In the genomic region with DNA sequence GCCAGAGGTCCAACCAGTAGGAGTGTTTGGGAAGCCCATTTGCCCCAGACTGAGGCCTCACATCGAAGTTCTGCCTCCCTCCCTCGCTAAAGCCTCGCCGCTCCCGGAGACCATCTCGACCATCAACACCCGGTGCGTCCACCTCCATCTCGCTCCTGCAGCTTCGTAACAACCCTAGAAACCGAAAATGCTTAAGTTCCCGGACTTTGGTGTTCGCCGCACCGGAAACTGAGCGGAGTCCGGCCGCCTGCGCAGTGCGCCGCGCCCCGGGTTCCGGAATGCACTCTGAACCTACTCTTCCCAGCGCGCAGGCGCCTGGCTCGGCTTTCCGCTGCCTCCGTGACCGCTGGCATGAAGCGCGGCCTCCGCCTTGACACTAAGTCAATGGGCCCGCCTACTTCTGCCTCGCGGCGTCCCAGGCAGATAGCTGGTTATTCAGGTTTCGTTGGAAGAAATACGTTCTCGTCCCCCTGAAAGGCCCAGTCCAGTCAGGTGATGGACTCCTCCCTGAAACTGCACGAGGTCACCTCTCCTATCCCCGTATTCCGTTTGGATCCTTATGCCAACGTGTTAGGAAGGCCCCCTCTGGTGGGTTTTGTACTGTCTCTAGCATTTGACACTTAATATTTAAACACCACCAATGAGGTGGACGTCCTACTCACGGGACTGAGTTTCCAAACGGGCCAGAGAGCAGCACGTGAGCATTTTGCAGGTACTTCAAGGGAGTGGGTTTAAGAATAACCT, we compare ENCODE assay signal across 1 cellular context.
TF ChIP-seq lines count a peak whose summit lies in the region.

No MANE protein-coding gene starts in this region.

TF ChIP-seq in HepG2, 621 proteins besides CTCF, POLR2A, EP300 and RAD21 (continued from another document and continues in another):
- no peak; the same call in 1 of the 2 replicates for TF ChIP-seq ZBTB21 (CRISPR knock-in tag; IDR thresholded peaks at IDR 0.05)
- TF ChIP-seq MYC (CRISPR knock-in tag; IDR thresholded peaks at IDR 0.05; ENCODE audit: borderline replicate concordance), result peak; percentile 87
- TF ChIP-seq, protein P1, sequence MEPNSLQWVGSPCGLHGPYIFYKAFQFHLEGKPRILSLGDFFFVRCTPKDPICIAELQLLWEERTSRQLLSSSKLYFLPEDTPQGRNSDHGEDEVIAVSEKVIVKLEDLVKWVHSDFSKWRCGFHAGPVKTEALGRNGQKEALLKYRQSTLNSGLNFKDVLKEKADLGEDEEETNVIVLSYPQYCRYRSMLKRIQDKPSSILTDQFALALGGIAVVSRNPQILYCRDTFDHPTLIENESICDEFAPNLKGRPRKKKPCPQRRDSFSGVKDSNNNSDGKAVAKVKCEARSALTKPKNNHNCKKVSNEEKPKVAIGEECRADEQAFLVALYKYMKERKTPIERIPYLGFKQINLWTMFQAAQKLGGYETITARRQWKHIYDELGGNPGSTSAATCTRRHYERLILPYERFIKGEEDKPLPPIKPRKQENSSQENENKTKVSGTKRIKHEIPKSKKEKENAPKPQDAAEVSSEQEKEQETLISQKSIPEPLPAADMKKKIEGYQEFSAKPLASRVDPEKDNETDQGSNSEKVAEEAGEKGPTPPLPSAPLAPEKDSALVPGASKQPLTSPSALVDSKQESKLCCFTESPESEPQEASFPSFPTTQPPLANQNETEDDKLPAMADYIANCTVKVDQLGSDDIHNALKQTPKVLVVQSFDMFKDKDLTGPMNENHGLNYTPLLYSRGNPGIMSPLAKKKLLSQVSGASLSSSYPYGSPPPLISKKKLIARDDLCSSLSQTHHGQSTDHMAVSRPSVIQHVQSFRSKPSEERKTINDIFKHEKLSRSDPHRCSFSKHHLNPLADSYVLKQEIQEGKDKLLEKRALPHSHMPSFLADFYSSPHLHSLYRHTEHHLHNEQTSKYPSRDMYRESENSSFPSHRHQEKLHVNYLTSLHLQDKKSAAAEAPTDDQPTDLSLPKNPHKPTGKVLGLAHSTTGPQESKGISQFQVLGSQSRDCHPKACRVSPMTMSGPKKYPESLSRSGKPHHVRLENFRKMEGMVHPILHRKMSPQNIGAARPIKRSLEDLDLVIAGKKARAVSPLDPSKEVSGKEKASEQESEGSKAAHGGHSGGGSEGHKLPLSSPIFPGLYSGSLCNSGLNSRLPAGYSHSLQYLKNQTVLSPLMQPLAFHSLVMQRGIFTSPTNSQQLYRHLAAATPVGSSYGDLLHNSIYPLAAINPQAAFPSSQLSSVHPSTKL (CRISPR knock-in tag; IDR thresholded peaks at IDR 0.05), result peak; percentile 67
- TF ChIP-seq ZNF24 (IDR thresholded peaks at IDR 0.05), result no peak
- no peak for TF ChIP-seq HMG20A (CRISPR knock-in tag; IDR thresholded peaks at IDR 0.05; ENCODE audit: borderline replicate concordance)
- TF ChIP-seq ZNF879 (CRISPR knock-in tag; IDR thresholded peaks at IDR 0.05), result peak; percentile 76; the same call in 1 of the 2 replicates
- no peak for TF ChIP-seq ZNF484 (CRISPR knock-in tag; IDR thresholded peaks at IDR 0.05; ENCODE audit: borderline replicate concordance, low read depth)
- TF ChIP-seq, protein P2, sequence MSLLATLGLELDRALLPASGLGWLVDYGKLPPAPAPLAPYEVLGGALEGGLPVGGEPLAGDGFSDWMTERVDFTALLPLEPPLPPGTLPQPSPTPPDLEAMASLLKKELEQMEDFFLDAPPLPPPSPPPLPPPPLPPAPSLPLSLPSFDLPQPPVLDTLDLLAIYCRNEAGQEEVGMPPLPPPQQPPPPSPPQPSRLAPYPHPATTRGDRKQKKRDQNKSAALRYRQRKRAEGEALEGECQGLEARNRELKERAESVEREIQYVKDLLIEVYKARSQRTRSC (CRISPR knock-in tag; IDR thresholded peaks at IDR 0.05; ENCODE audit: low read depth), result peak; percentile 77; the same call in 1 of the 2 replicates
- no peak for TF ChIP-seq PAF1 (CRISPR knock-in tag; IDR thresholded peaks at IDR 0.05)
- no peak for TF ChIP-seq SMAD9 (CRISPR knock-in tag; IDR thresholded peaks at IDR 0.05)
- TF ChIP-seq TAF1 (CRISPR knock-in tag; IDR thresholded peaks at IDR 0.05), result peak; percentile 79; the same call in 1 of the 2 replicates
- TF ChIP-seq, protein P3, sequence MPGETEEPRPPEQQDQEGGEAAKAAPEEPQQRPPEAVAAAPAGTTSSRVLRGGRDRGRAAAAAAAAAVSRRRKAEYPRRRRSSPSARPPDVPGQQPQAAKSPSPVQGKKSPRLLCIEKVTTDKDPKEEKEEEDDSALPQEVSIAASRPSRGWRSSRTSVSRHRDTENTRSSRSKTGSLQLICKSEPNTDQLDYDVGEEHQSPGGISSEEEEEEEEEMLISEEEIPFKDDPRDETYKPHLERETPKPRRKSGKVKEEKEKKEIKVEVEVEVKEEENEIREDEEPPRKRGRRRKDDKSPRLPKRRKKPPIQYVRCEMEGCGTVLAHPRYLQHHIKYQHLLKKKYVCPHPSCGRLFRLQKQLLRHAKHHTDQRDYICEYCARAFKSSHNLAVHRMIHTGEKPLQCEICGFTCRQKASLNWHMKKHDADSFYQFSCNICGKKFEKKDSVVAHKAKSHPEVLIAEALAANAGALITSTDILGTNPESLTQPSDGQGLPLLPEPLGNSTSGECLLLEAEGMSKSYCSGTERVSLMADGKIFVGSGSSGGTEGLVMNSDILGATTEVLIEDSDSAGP (CRISPR knock-in tag; IDR thresholded peaks at IDR 0.05; ENCODE audit: borderline replicate concordance), result peak; percentile 90
- TF ChIP-seq, protein P4, sequence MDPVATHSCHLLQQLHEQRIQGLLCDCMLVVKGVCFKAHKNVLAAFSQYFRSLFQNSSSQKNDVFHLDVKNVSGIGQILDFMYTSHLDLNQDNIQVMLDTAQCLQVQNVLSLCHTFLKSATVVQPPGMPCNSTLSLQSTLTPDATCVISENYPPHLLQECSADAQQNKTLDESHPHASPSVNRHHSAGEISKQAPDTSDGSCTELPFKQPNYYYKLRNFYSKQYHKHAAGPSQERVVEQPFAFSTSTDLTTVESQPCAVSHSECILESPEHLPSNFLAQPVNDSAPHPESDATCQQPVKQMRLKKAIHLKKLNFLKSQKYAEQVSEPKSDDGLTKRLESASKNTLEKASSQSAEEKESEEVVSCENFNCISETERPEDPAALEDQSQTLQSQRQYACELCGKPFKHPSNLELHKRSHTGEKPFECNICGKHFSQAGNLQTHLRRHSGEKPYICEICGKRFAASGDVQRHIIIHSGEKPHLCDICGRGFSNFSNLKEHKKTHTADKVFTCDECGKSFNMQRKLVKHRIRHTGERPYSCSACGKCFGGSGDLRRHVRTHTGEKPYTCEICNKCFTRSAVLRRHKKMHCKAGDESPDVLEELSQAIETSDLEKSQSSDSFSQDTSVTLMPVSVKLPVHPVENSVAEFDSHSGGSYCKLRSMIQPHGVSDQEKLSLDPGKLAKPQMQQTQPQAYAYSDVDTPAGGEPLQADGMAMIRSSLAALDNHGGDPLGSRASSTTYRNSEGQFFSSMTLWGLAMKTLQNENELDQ (CRISPR knock-in tag; IDR thresholded peaks at IDR 0.05; ENCODE audit: borderline replicate concordance), result no peak
- TF ChIP-seq, protein P5, sequence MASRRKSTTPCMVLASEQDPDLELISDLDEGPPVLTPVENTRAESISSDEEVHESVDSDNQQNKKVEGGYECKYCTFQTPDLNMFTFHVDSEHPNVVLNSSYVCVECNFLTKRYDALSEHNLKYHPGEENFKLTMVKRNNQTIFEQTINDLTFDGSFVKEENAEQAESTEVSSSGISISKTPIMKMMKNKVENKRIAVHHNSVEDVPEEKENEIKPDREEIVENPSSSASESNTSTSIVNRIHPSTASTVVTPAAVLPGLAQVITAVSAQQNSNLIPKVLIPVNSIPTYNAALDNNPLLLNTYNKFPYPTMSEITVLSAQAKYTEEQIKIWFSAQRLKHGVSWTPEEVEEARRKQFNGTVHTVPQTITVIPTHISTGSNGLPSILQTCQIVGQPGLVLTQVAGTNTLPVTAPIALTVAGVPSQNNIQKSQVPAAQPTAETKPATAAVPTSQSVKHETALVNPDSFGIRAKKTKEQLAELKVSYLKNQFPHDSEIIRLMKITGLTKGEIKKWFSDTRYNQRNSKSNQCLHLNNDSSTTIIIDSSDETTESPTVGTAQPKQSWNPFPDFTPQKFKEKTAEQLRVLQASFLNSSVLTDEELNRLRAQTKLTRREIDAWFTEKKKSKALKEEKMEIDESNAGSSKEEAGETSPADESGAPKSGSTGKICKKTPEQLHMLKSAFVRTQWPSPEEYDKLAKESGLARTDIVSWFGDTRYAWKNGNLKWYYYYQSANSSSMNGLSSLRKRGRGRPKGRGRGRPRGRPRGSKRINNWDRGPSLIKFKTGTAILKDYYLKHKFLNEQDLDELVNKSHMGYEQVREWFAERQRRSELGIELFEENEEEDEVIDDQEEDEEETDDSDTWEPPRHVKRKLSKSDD (CRISPR knock-in tag; IDR thresholded peaks at IDR 0.05; ENCODE audit: low read depth), result peak; percentile 80
- TF ChIP-seq HMGA1 (CRISPR knock-in tag; conservative IDR thresholded peaks at IDR 0.05), result no peak
- TF ChIP-seq, protein P6, sequence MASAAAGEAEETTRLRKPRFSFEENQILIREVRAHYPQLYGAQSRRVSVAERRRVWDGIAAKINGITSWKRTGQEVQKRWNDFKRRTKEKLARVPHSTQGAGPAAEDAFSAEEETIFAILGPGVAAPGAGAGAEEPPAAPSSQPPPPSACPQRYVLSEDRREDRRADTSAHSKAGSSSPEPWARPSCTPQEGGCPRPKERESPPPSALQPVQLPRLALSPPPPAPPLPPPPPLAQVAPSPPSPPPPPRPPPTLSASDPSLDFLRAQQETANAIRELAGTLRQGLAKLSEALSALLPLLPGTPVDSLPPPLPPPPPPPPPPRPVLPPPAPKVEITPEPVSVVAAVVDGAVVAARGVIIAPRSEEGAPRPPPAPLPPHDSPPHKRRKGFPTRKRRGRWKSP (CRISPR knock-in tag; IDR thresholded peaks at IDR 0.05), result peak; percentile 80
- 0 out of 2 replicates have a peak, but pooled peaks have one; percentile 47 for TF ChIP-seq ZNF550 (CRISPR knock-in tag; IDR thresholded peaks at IDR 0.05; ENCODE audit: borderline replicate concordance)
- peak; percentile 98 for TF ChIP-seq ZMAT3 (CRISPR knock-in tag; conservative IDR thresholded peaks at IDR 0.05)
- TF ChIP-seq KLF15 (CRISPR knock-in tag; IDR thresholded peaks at IDR 0.05; ENCODE audit: borderline replicate concordance), result no peak
- peak; percentile 85 for TF ChIP-seq ZSCAN31 (CRISPR knock-in tag; IDR thresholded peaks at IDR 0.05; ENCODE audit: low read depth)
- no peak for TF ChIP-seq RBM39 (IDR thresholded peaks at IDR 0.05; ENCODE audit: low read depth, low read length, poor library complexity, severe bottlenecking)
- TF ChIP-seq, protein P7, sequence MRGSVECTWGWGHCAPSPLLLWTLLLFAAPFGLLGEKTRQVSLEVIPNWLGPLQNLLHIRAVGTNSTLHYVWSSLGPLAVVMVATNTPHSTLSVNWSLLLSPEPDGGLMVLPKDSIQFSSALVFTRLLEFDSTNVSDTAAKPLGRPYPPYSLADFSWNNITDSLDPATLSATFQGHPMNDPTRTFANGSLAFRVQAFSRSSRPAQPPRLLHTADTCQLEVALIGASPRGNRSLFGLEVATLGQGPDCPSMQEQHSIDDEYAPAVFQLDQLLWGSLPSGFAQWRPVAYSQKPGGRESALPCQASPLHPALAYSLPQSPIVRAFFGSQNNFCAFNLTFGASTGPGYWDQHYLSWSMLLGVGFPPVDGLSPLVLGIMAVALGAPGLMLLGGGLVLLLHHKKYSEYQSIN (CRISPR knock-in tag; IDR thresholded peaks at IDR 0.05; ENCODE audit: borderline replicate concordance), result no peak
- TF ChIP-seq STAG1 (CRISPR knock-in tag; IDR thresholded peaks at IDR 0.05), result peak; percentile 15; the same call in 1 of the 2 replicates
- 0 out of 2 replicates have a peak, but pooled peaks have one; percentile 49 for TF ChIP-seq ZFP90 (CRISPR knock-in tag; IDR thresholded peaks at IDR 0.05; ENCODE audit: borderline replicate concordance)
- TF ChIP-seq PCBP1 (IDR thresholded peaks at IDR 0.05; ENCODE audit: borderline replicate concordance, low read depth, low read length), result 0 out of 2 replicates have a peak, but pooled peaks have one; percentile 34
- TF ChIP-seq, protein P8, sequence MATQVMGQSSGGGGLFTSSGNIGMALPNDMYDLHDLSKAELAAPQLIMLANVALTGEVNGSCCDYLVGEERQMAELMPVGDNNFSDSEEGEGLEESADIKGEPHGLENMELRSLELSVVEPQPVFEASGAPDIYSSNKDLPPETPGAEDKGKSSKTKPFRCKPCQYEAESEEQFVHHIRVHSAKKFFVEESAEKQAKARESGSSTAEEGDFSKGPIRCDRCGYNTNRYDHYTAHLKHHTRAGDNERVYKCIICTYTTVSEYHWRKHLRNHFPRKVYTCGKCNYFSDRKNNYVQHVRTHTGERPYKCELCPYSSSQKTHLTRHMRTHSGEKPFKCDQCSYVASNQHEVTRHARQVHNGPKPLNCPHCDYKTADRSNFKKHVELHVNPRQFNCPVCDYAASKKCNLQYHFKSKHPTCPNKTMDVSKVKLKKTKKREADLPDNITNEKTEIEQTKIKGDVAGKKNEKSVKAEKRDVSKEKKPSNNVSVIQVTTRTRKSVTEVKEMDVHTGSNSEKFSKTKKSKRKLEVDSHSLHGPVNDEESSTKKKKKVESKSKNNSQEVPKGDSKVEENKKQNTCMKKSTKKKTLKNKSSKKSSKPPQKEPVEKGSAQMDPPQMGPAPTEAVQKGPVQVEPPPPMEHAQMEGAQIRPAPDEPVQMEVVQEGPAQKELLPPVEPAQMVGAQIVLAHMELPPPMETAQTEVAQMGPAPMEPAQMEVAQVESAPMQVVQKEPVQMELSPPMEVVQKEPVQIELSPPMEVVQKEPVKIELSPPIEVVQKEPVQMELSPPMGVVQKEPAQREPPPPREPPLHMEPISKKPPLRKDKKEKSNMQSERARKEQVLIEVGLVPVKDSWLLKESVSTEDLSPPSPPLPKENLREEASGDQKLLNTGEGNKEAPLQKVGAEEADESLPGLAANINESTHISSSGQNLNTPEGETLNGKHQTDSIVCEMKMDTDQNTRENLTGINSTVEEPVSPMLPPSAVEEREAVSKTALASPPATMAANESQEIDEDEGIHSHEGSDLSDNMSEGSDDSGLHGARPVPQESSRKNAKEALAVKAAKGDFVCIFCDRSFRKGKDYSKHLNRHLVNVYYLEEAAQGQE (IDR thresholded peaks at IDR 0.05; ENCODE audit: borderline replicate concordance in 1 of 2, low read depth in 1 of 2, low read length in 2 of 2), result no peak
- TF ChIP-seq, protein P9, sequence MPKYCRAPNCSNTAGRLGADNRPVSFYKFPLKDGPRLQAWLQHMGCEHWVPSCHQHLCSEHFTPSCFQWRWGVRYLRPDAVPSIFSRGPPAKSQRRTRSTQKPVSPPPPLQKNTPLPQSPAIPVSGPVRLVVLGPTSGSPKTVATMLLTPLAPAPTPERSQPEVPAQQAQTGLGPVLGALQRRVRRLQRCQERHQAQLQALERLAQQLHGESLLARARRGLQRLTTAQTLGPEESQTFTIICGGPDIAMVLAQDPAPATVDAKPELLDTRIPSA (CRISPR knock-in tag; IDR thresholded peaks at IDR 0.05; ENCODE audit: borderline replicate concordance), result no peak
- TF ChIP-seq IRX3 (CRISPR knock-in tag; IDR thresholded peaks at IDR 0.05; ENCODE audit: borderline replicate concordance, low read depth), result no peak
- TF ChIP-seq, protein P10, sequence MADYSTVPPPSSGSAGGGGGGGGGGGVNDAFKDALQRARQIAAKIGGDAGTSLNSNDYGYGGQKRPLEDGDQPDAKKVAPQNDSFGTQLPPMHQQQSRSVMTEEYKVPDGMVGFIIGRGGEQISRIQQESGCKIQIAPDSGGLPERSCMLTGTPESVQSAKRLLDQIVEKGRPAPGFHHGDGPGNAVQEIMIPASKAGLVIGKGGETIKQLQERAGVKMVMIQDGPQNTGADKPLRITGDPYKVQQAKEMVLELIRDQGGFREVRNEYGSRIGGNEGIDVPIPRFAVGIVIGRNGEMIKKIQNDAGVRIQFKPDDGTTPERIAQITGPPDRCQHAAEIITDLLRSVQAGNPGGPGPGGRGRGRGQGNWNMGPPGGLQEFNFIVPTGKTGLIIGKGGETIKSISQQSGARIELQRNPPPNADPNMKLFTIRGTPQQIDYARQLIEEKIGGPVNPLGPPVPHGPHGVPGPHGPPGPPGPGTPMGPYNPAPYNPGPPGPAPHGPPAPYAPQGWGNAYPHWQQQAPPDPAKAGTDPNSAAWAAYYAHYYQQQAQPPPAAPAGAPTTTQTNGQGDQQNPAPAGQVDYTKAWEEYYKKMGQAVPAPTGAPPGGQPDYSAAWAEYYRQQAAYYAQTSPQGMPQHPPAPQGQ (CRISPR knock-in tag; IDR thresholded peaks at IDR 0.05; ENCODE audit: borderline replicate concordance), result peak; percentile 43; the same call in 1 of the 2 replicates
- TF ChIP-seq ZFP82 (CRISPR knock-in tag; IDR thresholded peaks at IDR 0.05; ENCODE audit: borderline replicate concordance), result no peak
- no peak for TF ChIP-seq ZNF713 (CRISPR knock-in tag; IDR thresholded peaks at IDR 0.05)
